In genomic region chr7:17646181-17646956, GRCh38 we compare ENCODE assay signal across 10 cellular contexts.
DNase-seq lines count a peak whose midpoint lies in the region; ATAC-seq, FAIRE-seq and TF ChIP-seq lines count a peak whose summit lies in the region.
"Had no signal": no experiment of that assay in that cellular context is flagged by ENCODE, and none has a peak within 500 bp of the region (broad histone marks: within the 10 kb centered on the region; RNA-seq: fewer than 3 reads in every experiment).

No MANE protein-coding gene starts in this region.

- peak; percentile 49 for DNase-seq in Caki2 (ENCODE audit: low read depth)
- DNase-seq in LNCaP clone FGC (ENCODE audit: low read depth), result peak; percentile 6
- peak; percentile 56 for DNase-seq in bronchial epithelial cell (ENCODE audit: low read depth)
- DNase-seq in lower lobe of right lung, result no peak
- DNase-seq in activated CD4-positive, alpha-beta T cell treated with anti-CD3 and anti-CD28 coated beads for 48 hours, result no peak
- DNase-seq in NK-92 (lab: John Stamatoyannopoulos, UW; ENCODE audit: unreplicated experiment), result no peak
- DNase-seq: stomach had no signal

- TF ChIP-seq CTCF in LNCaP clone FGC (IDR thresholded peaks at IDR 0.05; ENCODE audit: control insufficient read depth, extremely low read depth, insufficient read depth), result peak; percentile 44
- TF ChIP-seq CTCF in bronchial epithelial cell (IDR thresholded peaks at IDR 0.05; ENCODE audit: insufficient read depth, low read length, severe bottlenecking), result peak; percentile 23
- TF ChIP-seq CTCF in lower lobe of right lung (IDR thresholded peaks at IDR 0.05), result peak; percentile 28

- intact Hi-C loops in lower lobe of right lung (cut with DNase I), result no loop called here

- in situ Hi-C loops in Caki2 (cut with HindIII; ENCODE audit: low pct_unique_long_range_greater_than_20kb, low sequenced_read_pairs), result no loop called here

- H3K27me3 ChIP-seq in bronchial epithelial cell (ENCODE audit: control insufficient read depth, insufficient read depth, low read length) (no peaks in the 10 kb centered on the region), lower lobe of right lung (ENCODE audit: low read depth) (no peaks in the 10 kb centered on the region)
- H3K27me3 ChIP-seq: SJSA1, stomach had no signal

- H3K27ac ChIP-seq in lower lobe of right lung, result no peak overlapping the region
- H3K27ac ChIP-seq: SJSA1, stomach had no signal

- peak in 1 of 2 donors; percentile 68 for ATAC-seq in lower lobe of right lung
- no peak for ATAC-seq in HG02588 (IDR thresholded peaks at IDR 0.05; ENCODE audit: unreplicated experiment)
- no peak for ATAC-seq in HG02759 (IDR thresholded peaks at IDR 0.05; ENCODE audit: unreplicated experiment)

- no peak for FAIRE-seq in bronchial epithelial cell (lab: Jason Lieb, UNC)

- H3K4me3 ChIP-seq in LNCaP clone FGC (ENCODE audit: low read depth, low read length) (no peak overlapping the region), bronchial epithelial cell (ENCODE audit: low read depth, low read length) (no peak overlapping the region), lower lobe of right lung (no peak overlapping the region)
- H3K4me3 ChIP-seq: SJSA1, stomach had no signal

- peaks cover 6% of the 10 kb centered on the region for H3K4me1 ChIP-seq in lower lobe of right lung

- H3K36me3 ChIP-seq in bronchial epithelial cell (ENCODE audit: control insufficient read depth, insufficient read depth, low read length), result no peaks in the 10 kb centered on the region
- H3K36me3 ChIP-seq in lower lobe of right lung, result no peaks in the 10 kb centered on the region
- H3K36me3 ChIP-seq: SJSA1, stomach had no signal

- no peaks in the 10 kb centered on the region for H3K9me3 ChIP-seq in lower lobe of right lung
- H3K9me3 ChIP-seq: SJSA1 had no signal

Comparison
In these comparisons a context has a peak if more than half of its experiments do, and no peak if none do; other contexts are left out.
1. DNase-seq: peak in Caki2 (single experiment), LNCaP clone FGC (single experiment) and bronchial epithelial cell (single experiment); none in lower lobe of right lung (single experiment), activated CD4-positive, alpha-beta T cell treated with anti-CD3 and anti-CD28 coated beads for 48 hours (single experiment) and NK-92 (single experiment).
2. Peak in every context shown above with its lines, with median percentiles within 50 percentile points of each other: CTCF ChIP-seq.